ENCODE assay signal across 35 cellular contexts in genomic region chr5:74534397-74535129, GRCh38.
"Had no signal": no experiment of that assay in that cellular context is flagged by ENCODE, and none has a peak within 500 bp of the region (broad histone marks: within the 10 kb centered on the region; RNA-seq: fewer than 3 reads in every experiment).

No MANE protein-coding gene starts in this region.

- H3K4me1 ChIP-seq: ascending aorta had no signal

- H3K27ac Mint-ChIP-seq: activated B cell treated with CpG ODN at 0.5 μM for 24 hours; activated CD4-positive, alpha-beta memory T cell treated with anti-CD3 and anti-CD28 coated beads for 36 hours; activated CD4-positive, alpha-beta T cell treated with anti-CD3 and anti-CD28 coated beads, Interleukin-2, amount 10 ng/mL, durations not matched to agents 24 days and 14 days; activated CD8-positive, alpha-beta T cell treated with anti-CD3 and anti-CD28 coated beads for 36 hours; activated naive CD4-positive, alpha-beta T cell treated with anti-CD3 and anti-CD28 coated beads for 36 hours; activated naive CD4-positive, alpha-beta T cell treated with anti-CD3 and anti-CD28 coated beads, Interleukin-2, amount 50 U/mL, for 72 hours; activated naive CD8-positive, alpha-beta T cell treated with anti-CD3 and anti-CD28 coated beads for 36 hours; activated T-cell treated with anti-CD3 and anti-CD28 coated beads, Interleukin-2, amount 50 U/mL, for 72 hours; activated T-helper 1 cell treated with anti-CD3 and anti-CD28 coated beads, Interleukin-12 subunit alpha, Interleukin-12 subunit beta, Interleukin-2, Interleukin-4 antibody, amounts not matched to agents 30 ng/mL and 10 ng/mL and 1 ng/mL, durations not matched to agents 14 hours and 24 hours and 36 hours; activated T-helper 17 cell treated with anti-CD3 and anti-CD28 coated beads, Interleukin-2, amount 50 U/mL, for 72 hours; brain; T-helper 17 cell had no signal

- H3K4me1 Mint-ChIP-seq: activated B cell treated with CpG ODN at 0.5 μM for 24 hours; activated CD4-positive, alpha-beta T cell treated with anti-CD3 and anti-CD28 coated beads, Interleukin-2, amount 10 ng/mL, durations not matched to agents 24 days and 14 days; activated naive CD8-positive, alpha-beta T cell treated with anti-CD3 and anti-CD28 coated beads for 36 hours; activated T-helper 17 cell treated with anti-CD3 and anti-CD28 coated beads, Interleukin-2, amount 50 U/mL, for 72 hours; central memory CD8-positive, alpha-beta T cell; T-helper 17 cell had no signal

- H3K27me3 Mint-ChIP-seq: brain; central memory CD8-positive, alpha-beta T cell had no signal

- H3K4me3 Mint-ChIP-seq: activated B cell treated with CpG ODN at 0.5 μM for 24 hours; activated CD4-positive, alpha-beta memory T cell treated with anti-CD3 and anti-CD28 coated beads for 36 hours; activated CD4-positive, alpha-beta T cell treated with anti-CD3 and anti-CD28 coated beads, Interleukin-2, amount 10 ng/mL, durations not matched to agents 24 days and 14 days; activated CD8-positive, alpha-beta T cell treated with anti-CD3 and anti-CD28 coated beads for 36 hours; activated naive CD4-positive, alpha-beta T cell treated with anti-CD3 and anti-CD28 coated beads for 36 hours; activated naive CD8-positive, alpha-beta T cell treated with anti-CD3 and anti-CD28 coated beads for 36 hours; activated T-cell treated with anti-CD3 and anti-CD28 coated beads, Interleukin-2, amount 50 U/mL, for 4 hours; activated T-cell treated with anti-CD3 and anti-CD28 coated beads, Interleukin-2, amount 50 U/mL, for 72 hours; activated T-helper 1 cell treated with anti-CD3 and anti-CD28 coated beads, Interleukin-12 subunit alpha, Interleukin-12 subunit beta, Interleukin-2, Interleukin-4 antibody, amounts not matched to agents 30 ng/mL and 10 ng/mL and 1 ng/mL, durations not matched to agents 14 hours and 24 hours and 36 hours; activated T-helper 17 cell treated with anti-CD3 and anti-CD28 coated beads, Interleukin-2, amount 50 U/mL, for 72 hours; brain; central memory CD8-positive, alpha-beta T cell; T-helper 17 cell had no signal

- ATAC-seq: activated CD8-positive, alpha-beta T cell treated with anti-CD3 and anti-CD28 coated beads for 36 hours; activated naive CD4-positive, alpha-beta T cell treated with anti-CD3 and anti-CD28 coated beads, Interleukin-2, amount 50 U/mL, for 72 hours; activated T-cell treated with anti-CD3 and anti-CD28 coated beads, Interleukin-2, amount 50 U/mL, for 4 hours; activated T-cell treated with anti-CD3 and anti-CD28 coated beads, Interleukin-2, amount 50 U/mL, for 72 hours; activated T-helper 17 cell treated with anti-CD3 and anti-CD28 coated beads, Interleukin-2, amount 50 U/mL, for 72 hours; T-helper 17 cell had no signal

- H3K36me3 ChIP-seq: ascending aorta, cardiac muscle cell had no signal

- H3K36me3 Mint-ChIP-seq: activated CD4-positive, alpha-beta memory T cell treated with anti-CD3 and anti-CD28 coated beads for 36 hours had no signal

- H3K4me3 ChIP-seq: ascending aorta, cardiac muscle cell had no signal

- DNase-seq: activated B cell treated with CpG ODN at 0.5 μM for 24 hours; activated CD4-positive, alpha-beta memory T cell treated with anti-CD3 and anti-CD28 coated beads for 36 hours; activated CD4-positive, alpha-beta T cell treated with anti-CD3 and anti-CD28 coated beads for 4 hours; activated CD4-positive, alpha-beta T cell treated with anti-CD3 and anti-CD28 coated beads, Interleukin-2, amount 10 ng/mL, durations not matched to agents 24 days and 14 days; activated CD4-positive, alpha-beta T cell treated with anti-CD3 and anti-CD28 coated beads, Interleukin-2, amount 50 U/mL, for 1 hour; activated CD4-positive, alpha-beta T cell treated with anti-CD3 and anti-CD28 coated beads, Interleukin-2, amount 50 U/mL, for 4 hours; activated CD4-positive, CD25-positive, alpha-beta regulatory T cell treated with anti-CD3 and anti-CD28 coated beads, Interleukin-2, amount 50 U/mL, for 72 hours; activated CD8-positive, alpha-beta memory T cell treated with anti-CD3 and anti-CD28 coated beads, Interleukin-2, amount 50 U/mL, for 4 hours; activated CD8-positive, alpha-beta T cell treated with anti-CD3 and anti-CD28 coated beads for 36 hours; activated effector memory CD4-positive, alpha-beta T cell treated with anti-CD3 and anti-CD28 coated beads, Interleukin-2, amount 50 U/mL, for 16 hours; activated gamma-delta T cell treated with Interleukin-2 at 50 U/mL for 16 hours; activated naive CD4-positive, alpha-beta T cell; activated naive CD4-positive, alpha-beta T cell treated with anti-CD3 and anti-CD28 coated beads for 36 hours; activated naive CD4-positive, alpha-beta T cell treated with anti-CD3 and anti-CD28 coated beads, Interleukin-2, amount 50 U/mL, for 16 hours; activated naive CD8-positive, alpha-beta T cell treated with anti-CD3 and anti-CD28 coated beads for 36 hours; activated T-cell treated with anti-CD3 and anti-CD28 coated beads for 4 hours; activated T-cell treated with anti-CD3 and anti-CD28 coated beads, Interleukin-2, amount 50 U/mL, for 1 hour; activated T-cell treated with anti-CD3 and anti-CD28 coated beads, Interleukin-2, amount 50 U/mL, for 4 hours; activated T-cell treated with anti-CD3 and anti-CD28 coated beads, Interleukin-2, amount 50 U/mL, for 72 hours; amygdala; anterior cingulate cortex; caudate nucleus; cerebellar nuclear complex; T-helper 17 cell; T-helper 9 cell had no signal

- H3K27ac ChIP-seq: ascending aorta, cardiac muscle cell, VCaP had no signal

- H3K27me3 ChIP-seq: ascending aorta, cardiac muscle cell had no signal

- FAIRE-seq: bronchial epithelial cell, TTC549 had no signal
